8 cellular contexts compared by ENCODE assay signal in the genomic region with DNA sequence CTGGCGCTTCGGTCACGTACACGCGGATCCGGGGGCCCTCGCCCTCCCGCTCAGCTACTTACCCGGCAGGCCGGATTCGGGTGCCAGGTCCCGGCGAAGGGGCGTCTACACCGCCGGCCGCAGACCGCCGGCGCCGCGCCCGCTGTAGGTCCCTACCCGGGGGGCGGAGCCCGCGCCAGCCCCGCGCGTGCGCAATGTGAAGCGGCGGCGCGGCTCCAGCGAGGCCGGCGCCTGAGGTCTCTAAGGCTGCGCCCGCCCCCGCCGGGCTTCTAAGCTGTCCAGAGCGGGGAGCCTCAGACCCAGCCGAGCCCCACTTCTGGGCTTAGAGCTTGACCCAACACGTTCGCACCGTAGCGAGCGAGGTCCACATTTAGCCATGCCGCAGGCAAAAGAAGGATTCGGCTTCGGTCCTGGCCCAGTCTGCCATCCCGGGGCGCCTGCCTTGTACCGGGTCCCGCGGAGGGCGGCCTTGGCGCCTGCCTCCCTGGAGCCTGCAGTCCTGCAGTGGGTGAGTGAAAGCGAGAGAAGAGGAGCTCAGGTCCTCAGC. TPM values are rescaled to one million over a fixed set of nuclear protein-coding genes. Genes with fewer than 3 reads are reported as not detected.
DNase-seq lines count a peak whose midpoint lies in the region; ATAC-seq and TF ChIP-seq lines count a peak whose summit lies in the region.

A gene with protein sequence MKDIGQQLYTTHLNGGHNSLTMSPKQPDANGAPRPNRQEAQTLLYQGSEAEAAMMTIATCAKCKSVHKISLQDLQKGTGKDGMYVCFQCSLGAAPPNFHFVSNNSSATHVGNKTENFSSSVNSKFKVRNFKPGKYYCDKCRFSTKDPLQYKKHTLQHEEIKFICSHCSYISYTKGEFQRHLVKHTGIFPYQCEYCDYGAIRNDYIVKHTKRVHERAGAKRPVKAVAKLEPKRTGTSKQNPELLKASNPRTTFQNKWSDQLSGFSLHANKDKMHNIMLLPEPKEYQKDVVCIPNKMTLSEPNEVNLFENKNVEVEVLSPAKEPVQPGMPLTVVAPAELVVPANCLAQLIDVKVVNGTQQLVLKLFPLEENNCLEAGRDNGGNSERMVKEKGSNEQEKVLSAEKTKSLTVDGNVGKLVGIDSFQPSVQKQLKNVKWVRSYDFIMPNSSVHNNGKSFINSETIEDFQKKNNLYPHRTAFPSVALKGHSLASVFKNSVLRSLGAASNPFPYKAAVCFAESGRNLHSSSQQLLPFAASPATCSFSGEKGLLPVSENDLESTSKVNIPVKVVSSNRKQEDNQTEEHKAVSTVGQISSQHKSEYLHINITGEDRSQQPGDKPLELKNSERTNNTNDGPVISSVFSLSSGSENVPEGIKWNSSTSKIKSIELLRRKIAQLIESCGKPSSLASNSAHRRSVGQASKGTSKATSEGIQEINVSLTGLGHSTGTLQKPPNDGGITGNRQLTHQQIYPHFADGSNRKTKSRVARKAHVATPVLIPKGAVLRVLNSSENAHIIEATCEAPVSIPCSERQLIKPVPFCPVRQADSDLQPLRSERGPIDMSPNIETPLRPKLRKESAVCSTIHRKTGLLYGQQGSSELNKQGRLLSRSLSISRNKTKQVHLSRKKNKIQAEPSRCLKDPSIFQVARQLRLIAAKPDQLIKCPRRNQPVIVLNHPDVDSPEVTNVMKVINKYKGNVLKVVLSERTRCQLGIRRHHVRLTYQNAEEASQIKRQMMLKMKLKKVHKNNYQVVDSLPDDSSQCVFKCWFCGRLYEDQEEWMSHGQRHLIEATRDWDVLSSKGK (minus strand): TSS at position 172 of the 547 bp plus-strand sequence. CDS start 11,098 bp downstream, outside the sequence.

- no peak for TF ChIP-seq POLR2A in NB4 (IDR thresholded peaks at IDR 0.05; ENCODE audit: extremely low read depth, insufficient read length)
- peak; percentile 26 for TF ChIP-seq POLR2A in right lobe of liver (IDR thresholded peaks at IDR 0.05)

- TF ChIP-seq CTCF in GM12875 (IDR thresholded peaks at IDR 0.05; ENCODE audit: borderline replicate concordance, insufficient read depth, low read depth, low read length) (no peak), NB4 (IDR thresholded peaks at IDR 0.05; ENCODE audit: low read depth, low read length) (no peak), right lobe of liver (IDR thresholded peaks at IDR 0.05) (no peak), Calu3 (IDR thresholded peaks at IDR 0.05; ENCODE audit: unreplicated experiment) (no peak)

- H3K27me3 ChIP-seq in HAP-1 (ENCODE audit: low read depth), result no peaks in the 10 kb centered on the region
- H3K27me3 ChIP-seq in right lobe of liver, result peaks cover 0 to 13% of the 10 kb centered on the region in 2 donors

- in situ Hi-C loops in HAP-1 (cut with MboI; ENCODE audit: low sequenced_read_pairs), result no loop called here

- H3K4me1 ChIP-seq in HAP-1 (peaks cover 14% of the 10 kb centered on the region), right lobe of liver (peaks cover 0 to 4% (median 0%) of the 10 kb centered on the region in 4 donors)

- intact Hi-C loops in activated CD4-positive, alpha-beta T cell treated with anti-CD3 and anti-CD28 coated beads, Interleukin-2, amount 10 ng/mL, durations not matched to agents 24 days and 14 days (cut with micrococcal nuclease), result loop anchor here (2.0 to 5.0 kb wide), 4 partner anchors 295 to 855 kb away; a partner anchor contains a TSS
- intact Hi-C loops in dendritic cell treated with granulocyte-macrophage colony-stimulating factor and Interleukin-4, amounts not matched to agents 40 ng/mL and 50 ng/mL, for 4 days (cut with micrococcal nuclease), result no loop called here
- intact Hi-C loops in right lobe of liver (cut with DNase I), result no loop called here
- intact Hi-C loops in Calu3 (cut with micrococcal nuclease; ENCODE audit: unreplicated experiment), result no loop called here

- peaks cover 45% of the 10 kb centered on the region for H3K4me1 Mint-ChIP-seq in activated CD4-positive, alpha-beta T cell treated with anti-CD3 and anti-CD28 coated beads, Interleukin-2, amount 10 ng/mL, durations not matched to agents 24 days and 14 days
- H3K4me1 Mint-ChIP-seq in dendritic cell treated with granulocyte-macrophage colony-stimulating factor and Interleukin-4, amounts not matched to agents 40 ng/mL and 50 ng/mL, for 4 days (ENCODE audit: low read depth), result peaks cover 31% of the 10 kb centered on the region
- no peaks in the 10 kb centered on the region for H3K4me1 Mint-ChIP-seq in Calu3 (ENCODE audit: low read depth, unreplicated experiment)

- peaks cover 30% of the 10 kb centered on the region for H3K36me3 Mint-ChIP-seq in activated CD4-positive, alpha-beta T cell treated with anti-CD3 and anti-CD28 coated beads, Interleukin-2, amount 10 ng/mL, durations not matched to agents 24 days and 14 days (ENCODE audit: low read depth)
- peaks cover 36% of the 10 kb centered on the region for H3K36me3 Mint-ChIP-seq in dendritic cell treated with granulocyte-macrophage colony-stimulating factor and Interleukin-4, amounts not matched to agents 40 ng/mL and 50 ng/mL, for 4 days (ENCODE audit: low read depth)
- H3K36me3 Mint-ChIP-seq in Calu3 (ENCODE audit: insufficient read depth, unreplicated experiment), result no peaks in the 10 kb centered on the region

- H3K9me3 ChIP-seq in HAP-1 (no peaks in the 10 kb centered on the region), right lobe of liver (no peaks in the 10 kb centered on the region)

- H3K4me3 ChIP-seq in GM12875 (ENCODE audit: low read depth, low read length) (peak within 1 kb of the TSS; percentile 63), HAP-1 (peak within 1 kb of the TSS; percentile 20), NB4 (ENCODE audit: low read depth, low read length) (no peak within 1 kb of the TSS), right lobe of liver (peak within 1 kb of the TSS; percentile 33 to 66 (median 36))

- WGBS in right lobe of liver (ENCODE audit: insufficient coverage, low coverage, low lambda C conversion rate, missing lambda C conversion rate), result 10% methylated on average over 8 of the region's 60 CpGs

- H3K9me3 Mint-ChIP-seq in activated CD4-positive, alpha-beta T cell treated with anti-CD3 and anti-CD28 coated beads, Interleukin-2, amount 10 ng/mL, durations not matched to agents 24 days and 14 days, result peaks cover 23% of the 10 kb centered on the region
- peaks cover 21% of the 10 kb centered on the region for H3K9me3 Mint-ChIP-seq in dendritic cell treated with granulocyte-macrophage colony-stimulating factor and Interleukin-4, amounts not matched to agents 40 ng/mL and 50 ng/mL, for 4 days
- H3K9me3 Mint-ChIP-seq in Calu3 (ENCODE audit: low read depth, unreplicated experiment), result peaks cover 2% of the 10 kb centered on the region

- H3K27me3 Mint-ChIP-seq in activated CD4-positive, alpha-beta T cell treated with anti-CD3 and anti-CD28 coated beads, Interleukin-2, amount 10 ng/mL, durations not matched to agents 24 days and 14 days, result peaks cover 16% of the 10 kb centered on the region
- H3K27me3 Mint-ChIP-seq in dendritic cell treated with granulocyte-macrophage colony-stimulating factor and Interleukin-4, amounts not matched to agents 40 ng/mL and 50 ng/mL, for 4 days, result peaks cover 53% of the 10 kb centered on the region
- H3K27me3 Mint-ChIP-seq in Calu3 (ENCODE audit: unreplicated experiment), result no peaks in the 10 kb centered on the region

- peak; percentile 74 to 86 (median 83) for ATAC-seq in right lobe of liver

- peak within 1 kb of the TSS; percentile 89 for H3K27ac Mint-ChIP-seq in activated CD4-positive, alpha-beta T cell treated with anti-CD3 and anti-CD28 coated beads, Interleukin-2, amount 10 ng/mL, durations not matched to agents 24 days and 14 days
- H3K27ac Mint-ChIP-seq in dendritic cell treated with granulocyte-macrophage colony-stimulating factor and Interleukin-4, amounts not matched to agents 40 ng/mL and 50 ng/mL, for 4 days, result peak within 1 kb of the TSS; percentile 73
- no peak within 1 kb of the TSS for H3K27ac Mint-ChIP-seq in Calu3 (ENCODE audit: unreplicated experiment)

- H3K4me3 Mint-ChIP-seq in activated CD4-positive, alpha-beta T cell treated with anti-CD3 and anti-CD28 coated beads, Interleukin-2, amount 10 ng/mL, durations not matched to agents 24 days and 14 days, result peak within 1 kb of the TSS; percentile 86
- H3K4me3 Mint-ChIP-seq in dendritic cell treated with granulocyte-macrophage colony-stimulating factor and Interleukin-4, amounts not matched to agents 40 ng/mL and 50 ng/mL, for 4 days, result peak within 1 kb of the TSS; percentile 74
- no peak within 1 kb of the TSS for H3K4me3 Mint-ChIP-seq in Calu3 (ENCODE audit: low read depth, unreplicated experiment)

- H3K36me3 ChIP-seq in HAP-1 (replicated peaks) (no peaks in the 10 kb centered on the region), right lobe of liver (peaks cover 0 to 3% (median 0%) of the 10 kb centered on the region in 4 donors)

- peak within 1 kb of the TSS in 1 of 3 donors; percentile 47 for H3K27ac ChIP-seq in right lobe of liver

- DNase-seq in HAP-1 (ENCODE audit: low spot score in 2 of 2), result peak in 1 of 2 experiments; percentile 62
- DNase-seq in NB4 (ENCODE audit: low read depth), result peak; percentile 37
- DNase-seq in activated CD4-positive, alpha-beta T cell treated with anti-CD3 and anti-CD28 coated beads, Interleukin-2, amount 10 ng/mL, durations not matched to agents 24 days and 14 days, result peak; percentile 95
- DNase-seq in right lobe of liver, result peak; percentile 69 to 78 (median 72)
- peak; percentile 80 for DNase-seq in stimulated activated CD4-positive, alpha-beta T cell treated with anti-CD3 and anti-CD28 coated beads, Interleukin-4, amount 100 ng/mL, for 1 hour
- DNase-seq in Calu3, result no peak

- CTCF ChIA-PET in Calu3 (lab: Charles Lee), result no interaction called here

- no TSS peak for BruUV-seq in Calu3 (replicated peaks; lab: Mats Ljungman, UMichigan)

RNA-seq across cellular contexts. Expression of the gene that starts here (rescaled TPM):
- total RNA-seq in activated CD4-positive, alpha-beta T cell treated with anti-CD3 and anti-CD28 coated beads, Interleukin-2, amount 10 ng/mL, durations not matched to agents 24 days and 14 days, result 22.9 and 24.5 TPM in 2 replicates
- total RNA-seq in right lobe of liver (1 to 10 TPM; 2.2 to 8.0 (median 4.4) TPM), Calu3 (2022) (not detected in 2 replicates)
